In genomic region chr1:42777860-42778259, GRCh38 we compare ENCODE assay signal across 9 cellular contexts. TPM values are rescaled to one million over a fixed set of nuclear protein-coding genes. Genes with fewer than 3 reads are reported as not detected.
DNase-seq lines count a peak whose midpoint lies in the region; ATAC-seq and TF ChIP-seq lines count a peak whose summit lies in the region.
"Had no signal": no experiment of that assay in that cellular context is flagged by ENCODE, and none has a peak within 500 bp of the region (broad histone marks: within the 10 kb centered on the region; RNA-seq: fewer than 3 reads in every experiment).

No MANE protein-coding gene starts in this region.

- H3K79me2 ChIP-seq in Loucy (ENCODE audit: insufficient read depth, low read length) = peaks cover 10% of the 10 kb centered on the region

- CTCF ChIA-PET in activated CD8-positive, alpha-beta memory T cell treated with anti-CD3 and anti-CD28 coated beads, Interleukin-2, amount 10 ng/mL, durations not matched to agents 7 days and 5 days (lab: Charles Lee) = interaction anchor here (0.7 to 6.3 kb wide), 11 partner anchors 10 to 297 kb away, joined by 3 to 67 read pairs (median 5); partner anchors contain the start of genes C1orf50, ERMAP, P3H1 and SVBP

- no peaks in the 10 kb centered on the region for H4K20me1 ChIP-seq in Loucy (ENCODE audit: insufficient read depth, low read length, poor library complexity, severe bottlenecking)

- H3K27me3 ChIP-seq in Loucy (ENCODE audit: insufficient read depth, low read length, poor library complexity, severe bottlenecking) = no peaks in the 10 kb centered on the region

- H3K27ac Mint-ChIP-seq in activated CD8-positive, alpha-beta memory T cell treated with anti-CD3 and anti-CD28 coated beads, Interleukin-2, amount 10 ng/mL, durations not matched to agents 7 days and 5 days = no peak overlapping the region
- no peak overlapping the region for H3K27ac Mint-ChIP-seq in progenitor cell of endocrine pancreas

- no peak overlapping the region for H3K4me3 ChIP-seq in Loucy (ENCODE audit: low read length, poor library complexity, severe bottlenecking)
- no peak overlapping the region for H3K4me3 ChIP-seq in fibroblast of the aortic adventitia (ENCODE audit: low read depth, low read length)

- no peaks in the 10 kb centered on the region for H3K27me3 Mint-ChIP-seq in activated CD8-positive, alpha-beta memory T cell treated with anti-CD3 and anti-CD28 coated beads, Interleukin-2, amount 10 ng/mL, durations not matched to agents 7 days and 5 days
- H3K27me3 Mint-ChIP-seq in progenitor cell of endocrine pancreas = no peaks in the 10 kb centered on the region
- H3K27me3 Mint-ChIP-seq: activated naive CD8-positive, alpha-beta T cell treated with anti-CD3 and anti-CD28 coated beads, Interleukin-2, amount 10 ng/mL, durations not matched to agents 7 days and 5 days had no signal

- H3F3A ChIP-seq in Loucy (ENCODE audit: low read depth) = no peaks in the 10 kb centered on the region

- H3K9me3 ChIP-seq in Loucy (ENCODE audit: insufficient read depth, low read depth, low read length) = no peaks in the 10 kb centered on the region

- H3K9me2 ChIP-seq in Loucy (replicated peaks; ENCODE audit: low read depth, low read length) = no peaks in the 10 kb centered on the region

- H3K4me1 Mint-ChIP-seq in activated CD8-positive, alpha-beta memory T cell treated with anti-CD3 and anti-CD28 coated beads, Interleukin-2, amount 10 ng/mL, durations not matched to agents 7 days and 5 days = peaks cover 32% of the 10 kb centered on the region
- H3K4me1 Mint-ChIP-seq in progenitor cell of endocrine pancreas (ENCODE audit: low read depth) = no peaks in the 10 kb centered on the region

- H3K4me3 Mint-ChIP-seq in activated CD8-positive, alpha-beta memory T cell treated with anti-CD3 and anti-CD28 coated beads, Interleukin-2, amount 10 ng/mL, durations not matched to agents 7 days and 5 days = no peak overlapping the region
- no peak overlapping the region for H3K4me3 Mint-ChIP-seq in progenitor cell of endocrine pancreas (ENCODE audit: low read depth)
- H3K4me3 Mint-ChIP-seq: activated naive CD8-positive, alpha-beta T cell treated with anti-CD3 and anti-CD28 coated beads, Interleukin-2, amount 10 ng/mL, durations not matched to agents 7 days and 5 days had no signal

- DNase-seq in activated CD8-positive, alpha-beta memory T cell treated with anti-CD3 and anti-CD28 coated beads, Interleukin-2, amount 10 ng/mL, durations not matched to agents 7 days and 5 days = peak; percentile 50
- no peak for DNase-seq in activated CD8-positive, alpha-beta memory T cell treated with anti-CD3 and anti-CD28 coated beads, Interleukin-2, amount 50 U/mL, for 48 hours
- DNase-seq in fibroblast of the aortic adventitia (ENCODE audit: low read depth) (peak; percentile 52), progenitor cell of endocrine pancreas (ENCODE audit: low spot score, unreplicated experiment) (no peak)
- no peak for DNase-seq in activated effector memory CD4-positive, alpha-beta T cell treated with anti-CD3 and anti-CD28 coated beads, Interleukin-2, amount 50 U/mL, for 16 hours
- DNase-seq: activated naive CD8-positive, alpha-beta T cell treated with anti-CD3 and anti-CD28 coated beads, Interleukin-2, amount 10 ng/mL, durations not matched to agents 7 days and 5 days had no signal

- H2AFZ ChIP-seq in Loucy (ENCODE audit: low read length) = no peak overlapping the region

- no peaks in the 10 kb centered on the region for H3K9me3 Mint-ChIP-seq in activated CD8-positive, alpha-beta memory T cell treated with anti-CD3 and anti-CD28 coated beads, Interleukin-2, amount 10 ng/mL, durations not matched to agents 7 days and 5 days (ENCODE audit: low read depth)
- no peaks in the 10 kb centered on the region for H3K9me3 Mint-ChIP-seq in progenitor cell of endocrine pancreas (ENCODE audit: low read depth)
- H3K9me3 Mint-ChIP-seq: activated naive CD8-positive, alpha-beta T cell treated with anti-CD3 and anti-CD28 coated beads, Interleukin-2, amount 10 ng/mL, durations not matched to agents 7 days and 5 days had no signal

- TF ChIP-seq CTCF in Loucy (conservative IDR thresholded peaks at IDR 0.05; ENCODE audit: low read length) (peak; percentile 92), VCaP (conservative IDR thresholded peaks at IDR 0.05) (peak; percentile 71), fibroblast of the aortic adventitia (IDR thresholded peaks at IDR 0.05; ENCODE audit: insufficient read depth, low read length) (peak; percentile 78), progenitor cell of endocrine pancreas (IDR thresholded peaks at IDR 0.05; ENCODE audit: unreplicated experiment) (peak; percentile 66)

- peak; percentile 65 for ATAC-seq in activated CD8-positive, alpha-beta memory T cell treated with anti-CD3 and anti-CD28 coated beads, Interleukin-2, amount 10 ng/mL, durations not matched to agents 7 days and 5 days
- no peak for ATAC-seq in HG03196 (IDR thresholded peaks at IDR 0.05; ENCODE audit: unreplicated experiment)

- H3K4me2 ChIP-seq in Loucy (ENCODE audit: low read depth, low read length, poor library complexity, severe bottlenecking) = no peak overlapping the region

- peaks cover 49% of the 10 kb centered on the region for H3K36me3 Mint-ChIP-seq in activated CD8-positive, alpha-beta memory T cell treated with anti-CD3 and anti-CD28 coated beads, Interleukin-2, amount 10 ng/mL, durations not matched to agents 7 days and 5 days
- peaks cover 32% of the 10 kb centered on the region for H3K36me3 Mint-ChIP-seq in progenitor cell of endocrine pancreas (ENCODE audit: insufficient read depth)

- no peaks in the 10 kb centered on the region for H3K4me1 ChIP-seq in Loucy (ENCODE audit: insufficient read depth, low read length, poor library complexity, severe bottlenecking)

- peaks cover 27% of the 10 kb centered on the region for H3K36me3 ChIP-seq in Loucy (ENCODE audit: insufficient read depth, low read length)

- H3K9ac ChIP-seq in Loucy (ENCODE audit: low read depth, low read length, poor library complexity, severe bottlenecking) = no peak overlapping the region

- no peak overlapping the region for H3K27ac ChIP-seq in VCaP

RNA-seq across cellular contexts. Expression of gene TMEM269, which starts 6.9 kb away (rescaled TPM):
- under 1 TPM in 1 of 2 experiments, not detected in 1; 0.12 TPM for total RNA-seq in activated CD8-positive, alpha-beta memory T cell treated with anti-CD3 and anti-CD28 coated beads, Interleukin-2, amount 10 ng/mL, durations not matched to agents 7 days and 5 days
- total RNA-seq in fibroblast of the aortic adventitia (ENCODE audit: low replicate concordance) (0.09 TPM in 1 of 2 replicates, not detected in the other), progenitor cell of endocrine pancreas (0.42 and 0.48 TPM in 2 replicates)

RNA-seq across cellular contexts. Expression of gene C1orf50, which starts 10.8 kb away (rescaled TPM):
- 10 to 100 TPM in 1 of 2 experiments, 1 to 10 TPM in 1; 4.6 to 10.3 TPM for total RNA-seq in activated CD8-positive, alpha-beta memory T cell treated with anti-CD3 and anti-CD28 coated beads, Interleukin-2, amount 10 ng/mL, durations not matched to agents 7 days and 5 days
- total RNA-seq in fibroblast of the aortic adventitia (ENCODE audit: low replicate concordance) = 4.2 and 5.4 TPM in 2 replicates
- total RNA-seq in progenitor cell of endocrine pancreas = 9.7 and 12.0 TPM in 2 replicates

RNA-seq across cellular contexts. Expression of gene P3H1, which starts 11.0 kb away (rescaled TPM):
- 10 to 100 TPM; 48.1 to 54.0 TPM for total RNA-seq in activated CD8-positive, alpha-beta memory T cell treated with anti-CD3 and anti-CD28 coated beads, Interleukin-2, amount 10 ng/mL, durations not matched to agents 7 days and 5 days
- total RNA-seq in fibroblast of the aortic adventitia (ENCODE audit: low replicate concordance) = 75.2 and 213 TPM in 2 replicates
- total RNA-seq in progenitor cell of endocrine pancreas = 68.6 and 72.9 TPM in 2 replicates

RNA-seq across cellular contexts. Expression of gene CLDN19, which starts 37.8 kb away (rescaled TPM):
- total RNA-seq in activated CD8-positive, alpha-beta memory T cell treated with anti-CD3 and anti-CD28 coated beads, Interleukin-2, amount 10 ng/mL, durations not matched to agents 7 days and 5 days = not detected
- total RNA-seq in fibroblast of the aortic adventitia (ENCODE audit: low replicate concordance) = not detected in 2 replicates
- 7.8 and 8.2 TPM in 2 replicates for total RNA-seq in progenitor cell of endocrine pancreas
- total RNA-seq: activated naive CD8-positive, alpha-beta T cell treated with anti-CD3 and anti-CD28 coated beads, Interleukin-2, amount 10 ng/mL, durations not matched to agents 7 days and 5 days had no signal

RNA-seq across cellular contexts. Expression of gene ERMAP, which starts 39.1 kb away (rescaled TPM):
- total RNA-seq in activated CD8-positive, alpha-beta memory T cell treated with anti-CD3 and anti-CD28 coated beads, Interleukin-2, amount 10 ng/mL, durations not matched to agents 7 days and 5 days = 1 to 10 TPM; 3.7 to 4.1 TPM
- total RNA-seq in fibroblast of the aortic adventitia (ENCODE audit: low replicate concordance) = 9.3 and 16.3 TPM in 2 replicates
- 10.4 and 12.9 TPM in 2 replicates for total RNA-seq in progenitor cell of endocrine pancreas

Comparison
In these comparisons a context has a peak if more than half of its experiments do, and no peak if none do; other contexts are left out.
1. DNase-seq: peak in activated CD8-positive, alpha-beta memory T cell treated with anti-CD3 and anti-CD28 coated beads, Interleukin-2, amount 10 ng/mL, durations not matched to agents 7 days and 5 days (single experiment) and fibroblast of the aortic adventitia (single experiment); none in activated CD8-positive, alpha-beta memory T cell treated with anti-CD3 and anti-CD28 coated beads, Interleukin-2, amount 50 U/mL, for 48 hours (single experiment), progenitor cell of endocrine pancreas (single experiment) and activated effector memory CD4-positive, alpha-beta T cell treated with anti-CD3 and anti-CD28 coated beads, Interleukin-2, amount 50 U/mL, for 16 hours (single experiment).
2. Peak in every context shown above with its lines, with median percentiles within 50 percentile points of each other: CTCF ChIP-seq.